Comparison of ENCODE assay signal across 19 cellular contexts in genomic region chr2:10977636-10978035, GRCh38.
DNase-seq lines count a peak whose midpoint lies in the region; TF ChIP-seq lines count a peak whose summit lies in the region.
"Had no signal": no experiment of that assay in that cellular context is flagged by ENCODE, and none has a peak within 500 bp of the region (broad histone marks: within the 10 kb centered on the region; RNA-seq: fewer than 3 reads in every experiment).

No MANE protein-coding gene starts in this region.

- no peaks in the 10 kb centered on the region for H3K79me1 ChIP-seq in neuronal stem cell (ENCODE audit: low read depth, low read length)

- H2AK5ac ChIP-seq in neuronal stem cell (ENCODE audit: low read depth, low read length): no peak overlapping the region

- peak overlapping the region in 10 of 11 experiments; percentile 55 to 83 (median 70); a peak in 17 of 22 replicates for H3K4me2 ChIP-seq in BLaER1 treated with 17β-estradiol and CSF1 and Interleukin-3, amounts not matched to agents 10 nM and 100 nM
- H3K4me2 ChIP-seq in neuronal stem cell (ENCODE audit: insufficient read depth, low read length, poor library complexity, severe bottlenecking): no peak overlapping the region

- DNase-seq in OCI-M1 (lab: John Stamatoyannopoulos, UW): peak; percentile 61
- DNase-seq in neuronal stem cell (ENCODE audit: low spot score): no peak
- DNase-seq in 8988T: no peak
- no peak for DNase-seq in cerebellar nuclear complex (lab: John Stamatoyannopoulos, UW)
- DNase-seq in tibial nerve (ENCODE audit: low spot score in 2 of 2): no peak
- DNase-seq: activated CD4-positive, alpha-beta T cell treated with anti-CD3 and anti-CD28 coated beads for 36 hours; activated naive CD4-positive, alpha-beta T cell treated with Interleukin-2 at 50 U/mL for 16 hours; activated T-cell treated with anti-CD3 and anti-CD28 coated beads, Interleukin-2, amount 50 U/mL, for 4 hours; amniotic stem cell; CD4-positive, alpha-beta T cell; dermis blood vessel endothelial cell; DMS 273 treated with DMSO at 0.1 percent for 48 hours; NCI-H1694; NCI-H524 treated with DMSO at 0.1 percent for 48 hours; stimulated activated CD4-positive, alpha-beta T cell treated with anti-CD3 and anti-CD28 coated beads, Interleukin-4, amount 100 ng/mL, for 24 hours; uterus had no signal

- H3K4me3 ChIP-seq in BLaER1 treated with 17β-estradiol and CSF1 and Interleukin-3, amounts not matched to agents 10 nM and 100 nM: no peak overlapping the region
- H3K4me3 ChIP-seq in iPS-20b (ENCODE audit: low read length) (no peak overlapping the region), neuronal stem cell (ENCODE audit: low read length in 2 of 2) (no peak overlapping the region), tibial nerve (no peak overlapping the region)
- H3K4me3 ChIP-seq: spleen, uterus had no signal

- H3K9me3 ChIP-seq in BLaER1 treated with 17β-estradiol and CSF1 and Interleukin-3, amounts not matched to agents 10 nM and 100 nM (replicated peaks in 1 of 11): peaks cover 0 to 5% (median 0%) of the 10 kb centered on the region in 11 experiments; a peak in 4 of 22 replicates
- H3K9me3 ChIP-seq in iPS-20b (ENCODE audit: insufficient read depth, low read depth, low read length): no peaks in the 10 kb centered on the region
- no peaks in the 10 kb centered on the region for H3K9me3 ChIP-seq in neuronal stem cell (replicated peaks in 1 of 2; ENCODE audit: control insufficient read depth in 2 of 2, insufficient read depth in 1 of 2, low read depth in 1 of 2, low read length in 2 of 2)
- H3K9me3 ChIP-seq in tibial nerve: no peaks in the 10 kb centered on the region
- H3K9me3 ChIP-seq: spleen, uterus had no signal

- H2BK15ac ChIP-seq in neuronal stem cell (ENCODE audit: low read length): no peak overlapping the region

- H3K14ac ChIP-seq in neuronal stem cell (ENCODE audit: low read length): no peak overlapping the region

- TF ChIP-seq POLR2A in tibial nerve (IDR thresholded peaks at IDR 0.05): no peak

- H3K18ac ChIP-seq in neuronal stem cell (ENCODE audit: low read length): no peak overlapping the region

- no peak for TF ChIP-seq CTCF in tibial nerve (IDR thresholded peaks at IDR 0.05)

- no peaks in the 10 kb centered on the region for H3K27me3 ChIP-seq in BLaER1 treated with 17β-estradiol and CSF1 and Interleukin-3, amounts not matched to agents 10 nM and 100 nM
- H3K27me3 ChIP-seq in iPS-20b (ENCODE audit: insufficient read depth, low read length) (no peaks in the 10 kb centered on the region), neuronal stem cell (ENCODE audit: control insufficient read depth in 3 of 3, insufficient read depth in 3 of 3, low read depth in 1 of 3, low read length in 3 of 3) (no peaks in the 10 kb centered on the region), tibial nerve (no peaks in the 10 kb centered on the region)
- H3K27me3 ChIP-seq: uterus had no signal

- peak overlapping the region; percentile 91 for H2AFZ ChIP-seq in neuronal stem cell (ENCODE audit: low read length)

- no peak overlapping the region for H3K27ac ChIP-seq in BLaER1 treated with 17β-estradiol and CSF1 and Interleukin-3, amounts not matched to agents 10 nM and 100 nM
- H3K27ac ChIP-seq in iPS-20b (ENCODE audit: low read length) (no peak overlapping the region), neuronal stem cell (replicated peaks; ENCODE audit: low read length) (no peak overlapping the region), tibial nerve (no peak overlapping the region)
- H3K27ac ChIP-seq: spleen, uterus had no signal

- H4K8ac ChIP-seq in neuronal stem cell (ENCODE audit: low read depth, low read length): no peak overlapping the region

- no peak overlapping the region for H3K9ac ChIP-seq in BLaER1 treated with 17β-estradiol and CSF1 and Interleukin-3, amounts not matched to agents 10 nM and 100 nM
- H3K9ac ChIP-seq in iPS-20b (ENCODE audit: low read depth, low read length) (peak overlapping the region; percentile 30; the same call in 1 of the 2 replicates), neuronal stem cell (ENCODE audit: low read depth, low read length, poor library complexity) (no peak overlapping the region)

- no peak overlapping the region for H3K23ac ChIP-seq in neuronal stem cell (ENCODE audit: low read depth, low read length, poor library complexity)

- H4K91ac ChIP-seq in neuronal stem cell (ENCODE audit: low read depth, low read length, poor library complexity): no peak overlapping the region

- WGBS in neuronal stem cell (ENCODE audit: extremely low coverage in 2 of 2, insufficient read length in 2 of 2, insufficient replicate concordance in 1 of 2), 2 donors: 100% methylated on average over 1 of the region's 7 CpGs; no CpG with 5 or more reads in 1 of the 2 donors
- 57 to 59% methylated on average over 7 of the region's 7 CpGs for WGBS in tibial nerve, 2 donors

- no peak overlapping the region for H2BK120ac ChIP-seq in neuronal stem cell (ENCODE audit: low read depth, low read length)

- no peak overlapping the region for H3K4ac ChIP-seq in neuronal stem cell (ENCODE audit: low read length)

- no peaks in the 10 kb centered on the region for H4K20me1 ChIP-seq in BLaER1 treated with 17β-estradiol and CSF1 and Interleukin-3, amounts not matched to agents 10 nM and 100 nM

- H2BK12ac ChIP-seq in neuronal stem cell (ENCODE audit: low read length): no peak overlapping the region

- peaks cover 8 to 40% (median 26%) of the 10 kb centered on the region in 10 experiments for H3K4me1 ChIP-seq in BLaER1 treated with 17β-estradiol and CSF1 and Interleukin-3, amounts not matched to agents 10 nM and 100 nM
- H3K4me1 ChIP-seq in iPS-20b (ENCODE audit: insufficient read depth, low read length): peaks cover 22% of the 10 kb centered on the region; the same call in 1 of the 2 replicates
- H3K4me1 ChIP-seq in neuronal stem cell (ENCODE audit: control insufficient read depth in 2 of 2, insufficient read depth in 1 of 2, low read depth in 1 of 2, low read length in 2 of 2): peaks cover 16 to 28% of the 10 kb centered on the region in 2 donors
- no peaks in the 10 kb centered on the region for H3K4me1 ChIP-seq in tibial nerve
- H3K4me1 ChIP-seq: uterus had no signal

- H3K36me3 ChIP-seq in BLaER1 treated with 17β-estradiol and CSF1 and Interleukin-3, amounts not matched to agents 10 nM and 100 nM: no peaks in the 10 kb centered on the region
- no peaks in the 10 kb centered on the region for H3K36me3 ChIP-seq in iPS-20b (ENCODE audit: insufficient read depth, low read depth, low read length)
- H3K36me3 ChIP-seq in neuronal stem cell (replicated peaks in 1 of 2; ENCODE audit: control insufficient read depth in 2 of 2, insufficient read depth in 2 of 2, low read length in 2 of 2): no peaks in the 10 kb centered on the region
- H3K36me3 ChIP-seq in tibial nerve: no peaks in the 10 kb centered on the region
- H3K36me3 ChIP-seq: spleen, uterus had no signal

- H2BK5ac ChIP-seq in neuronal stem cell (ENCODE audit: low read length): no peak overlapping the region

- no peak for TF ChIP-seq EP300 in tibial nerve (IDR thresholded peaks at IDR 0.05)
